ENCODE assay signal across 15 cellular contexts in genomic region chr6:15791401-15792137, GRCh38.
DNase-seq lines count a peak whose midpoint lies in the region; ATAC-seq and TF ChIP-seq lines count a peak whose summit lies in the region.
"Had no signal": no experiment of that assay in that cellular context is flagged by ENCODE, and none has a peak within 500 bp of the region (broad histone marks: within the 10 kb centered on the region; RNA-seq: fewer than 3 reads in every experiment).

No MANE protein-coding gene starts in this region.

- WGBS in neuronal stem cell (ENCODE audit: extremely low coverage in 2 of 2, insufficient read length in 2 of 2, insufficient replicate concordance in 1 of 2), 2 donors, result no CpG with 5 or more reads among the region's 8 CpGs

- no peak overlapping the region for H3K27ac ChIP-seq in neuronal stem cell (replicated peaks; ENCODE audit: low read length)
- H3K27ac ChIP-seq in PC-3 (ENCODE audit: low read length), result no peak overlapping the region
- H3K27ac ChIP-seq: adrenal gland had no signal

- CTCF ChIA-PET in PC-3 (lab: Charles Lee), result interaction anchor here (0.6 kb wide), 1 partner anchor 22 kb away, joined by 4 read pairs; no protein-coding TSS in a partner anchor

- H2BK5ac ChIP-seq in neuronal stem cell (ENCODE audit: low read length), result no peak overlapping the region

- POLR2A ChIA-PET in PC-3 (lab: Charles Lee; ENCODE audit: unreplicated experiment), result no interaction called here

- no peak overlapping the region for H2AK5ac ChIP-seq in neuronal stem cell (ENCODE audit: low read depth, low read length)

- no peaks in the 10 kb centered on the region for H3K79me2 ChIP-seq in PC-3 (ENCODE audit: low read length)

- H3K4ac ChIP-seq in neuronal stem cell (ENCODE audit: low read length), result no peak overlapping the region

- H3K14ac ChIP-seq in neuronal stem cell (ENCODE audit: low read length), result no peak overlapping the region

- H2BK12ac ChIP-seq in neuronal stem cell (ENCODE audit: low read length), result no peak overlapping the region

- H3K9ac ChIP-seq in neuronal stem cell (ENCODE audit: low read depth, low read length, poor library complexity) (no peak overlapping the region), PC-3 (ENCODE audit: low read length) (no peak overlapping the region)

- DNase-seq in CD1c-positive myeloid dendritic cell (ENCODE audit: extremely low spot score) (peak; percentile 13), NCI-H82 treated with DMSO at 0.1 percent for 48 hours (lab: John Stamatoyannopoulos, UW; ENCODE audit: unreplicated experiment) (peak; percentile 86), glomerular endothelial cell (ENCODE audit: extremely low read depth, low read depth, low spot score) (peak; percentile 1), neuronal stem cell (ENCODE audit: low spot score) (no peak), PC-3 (no peak), NCI-H2107 (lab: John Stamatoyannopoulos, UW) (no peak)
- DNase-seq in stimulated activated CD4-positive, alpha-beta T cell treated with anti-CD3 and anti-CD28 coated beads, Interleukin-1b, Interleukin-23, amount 100 ng/mL, for 48 hours, result no peak
- DNase-seq: activated T-cell treated with anti-CD3 and anti-CD28 coated beads, Interleukin-2, amount 50 U/mL, for 24 hours; adrenal gland; DMS153; foreskin melanocyte; MV-4-11; NCI-H446; T-cell had no signal

- H4K8ac ChIP-seq in neuronal stem cell (ENCODE audit: low read depth, low read length), result no peak overlapping the region

- no peaks in the 10 kb centered on the region for H3K4me1 ChIP-seq in neuronal stem cell (ENCODE audit: control insufficient read depth in 2 of 2, insufficient read depth in 1 of 2, low read depth in 1 of 2, low read length in 2 of 2)
- peaks cover 7% of the 10 kb centered on the region for H3K4me1 ChIP-seq in PC-3 (ENCODE audit: insufficient read depth, low read length)
- H3K4me1 ChIP-seq: adrenal gland had no signal

- intact Hi-C loops in PC-3 (cut with micrococcal nuclease), result no loop called here

- H3K79me1 ChIP-seq in neuronal stem cell (ENCODE audit: low read depth, low read length), result peaks cover 3% of the 10 kb centered on the region

- H3K9me2 ChIP-seq in PC-3 (replicated peaks; ENCODE audit: low read length), result no peaks in the 10 kb centered on the region

- H3F3A ChIP-seq in PC-3 (ENCODE audit: low read length, unreplicated experiment), result no peaks in the 10 kb centered on the region

- ATAC-seq in HG03039 (IDR thresholded peaks at IDR 0.05; ENCODE audit: unreplicated experiment), result no peak
- ATAC-seq in PC-3, result no peak
- ATAC-seq: T-cell had no signal

- no peak overlapping the region for H3K23ac ChIP-seq in neuronal stem cell (ENCODE audit: low read depth, low read length, poor library complexity)

- H3K18ac ChIP-seq in neuronal stem cell (ENCODE audit: low read length), result no peak overlapping the region

- no peak overlapping the region for H2BK15ac ChIP-seq in neuronal stem cell (ENCODE audit: low read length)

- H2AFZ ChIP-seq in neuronal stem cell (ENCODE audit: low read length) (peak overlapping the region; percentile 65), PC-3 (ENCODE audit: low read length) (no peak overlapping the region)

- H3K9me3 ChIP-seq in neuronal stem cell (replicated peaks in 1 of 2; ENCODE audit: control insufficient read depth in 2 of 2, insufficient read depth in 1 of 2, low read depth in 1 of 2, low read length in 2 of 2) (no peaks in the 10 kb centered on the region), PC-3 (ENCODE audit: low read length) (no peaks in the 10 kb centered on the region)
- H3K9me3 ChIP-seq: adrenal gland had no signal

- no peak overlapping the region for H4K91ac ChIP-seq in neuronal stem cell (ENCODE audit: low read depth, low read length, poor library complexity)

- H3K4me2 ChIP-seq in neuronal stem cell (ENCODE audit: insufficient read depth, low read length, poor library complexity, severe bottlenecking) (no peak overlapping the region), PC-3 (ENCODE audit: low read length) (no peak overlapping the region)

- no peaks in the 10 kb centered on the region for H3K27me3 ChIP-seq in neuronal stem cell (ENCODE audit: control insufficient read depth in 3 of 3, insufficient read depth in 3 of 3, low read depth in 1 of 3, low read length in 3 of 3)
- no peaks in the 10 kb centered on the region for H3K27me3 ChIP-seq in PC-3 (ENCODE audit: low read length)
- H3K27me3 ChIP-seq: adrenal gland had no signal

- no peaks in the 10 kb centered on the region for H3K36me3 ChIP-seq in neuronal stem cell (replicated peaks in 1 of 2; ENCODE audit: control insufficient read depth in 2 of 2, insufficient read depth in 2 of 2, low read length in 2 of 2)
- no peaks in the 10 kb centered on the region for H3K36me3 ChIP-seq in PC-3 (ENCODE audit: low read depth, low read length)
- H3K36me3 ChIP-seq: adrenal gland had no signal

- H2BK120ac ChIP-seq in neuronal stem cell (ENCODE audit: low read depth, low read length), result no peak overlapping the region

- no TSS peak for BruUV-seq in PC-3 (replicated peaks; lab: Mats Ljungman, UMichigan)

- no peak for TF ChIP-seq CTCF in PC-3 (conservative IDR thresholded peaks at IDR 0.05; ENCODE audit: low read depth, low read length)

- no peaks in the 10 kb centered on the region for H4K20me1 ChIP-seq in PC-3 (ENCODE audit: low read length)

- H3K4me3 ChIP-seq in neuronal stem cell (ENCODE audit: low read length in 2 of 2) (no peak overlapping the region), PC-3 (ENCODE audit: low read length) (no peak overlapping the region)
- H3K4me3 ChIP-seq: adrenal gland had no signal

Comparison
In these comparisons a context has a peak if more than half of its experiments do, and no peak if none do; other contexts are left out.
1. DNase-seq: peak in CD1c-positive myeloid dendritic cell (single experiment), NCI-H82 treated with DMSO at 0.1 percent for 48 hours (single experiment) and glomerular endothelial cell (single experiment); none in neuronal stem cell (single experiment), PC-3 (single experiment), stimulated activated CD4-positive, alpha-beta T cell treated with anti-CD3 and anti-CD28 coated beads, Interleukin-1b, Interleukin-23, amount 100 ng/mL, for 48 hours (single experiment) and NCI-H2107 (single experiment).